ENCODE assay signal across 22 cellular contexts in the genomic region with DNA sequence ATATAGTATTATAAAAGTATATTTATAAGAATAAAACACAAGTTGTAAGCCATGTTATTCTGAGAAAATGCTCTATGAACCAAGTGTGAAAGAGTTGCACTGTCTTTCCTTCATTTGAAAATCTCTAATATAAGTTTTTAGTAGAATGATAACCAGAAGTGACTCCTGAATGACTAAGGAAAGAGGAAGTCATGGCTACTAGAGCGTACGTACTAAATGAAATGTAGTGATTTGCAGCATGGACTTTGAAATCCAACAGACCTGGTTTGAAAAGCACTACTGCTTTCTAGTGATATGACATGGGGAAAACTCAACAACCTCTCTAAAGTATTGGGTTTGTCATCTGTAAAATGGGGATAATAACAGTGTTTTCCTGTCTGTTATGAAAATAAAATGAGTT.
"Had no signal": no experiment of that assay in that cellular context is flagged by ENCODE, and none has a peak within 500 bp of the region (broad histone marks: within the 10 kb centered on the region; RNA-seq: fewer than 3 reads in every experiment).

No MANE protein-coding gene starts in this region.

- H3K27me3 Mint-ChIP-seq: progenitor cell of endocrine pancreas had no signal

- H3K4me1 Mint-ChIP-seq: activated naive CD8-positive, alpha-beta T cell treated with anti-CD3 and anti-CD28 coated beads, Interleukin-2, amount 10 ng/mL, durations not matched to agents 7 days and 5 days had no signal

- H3K4me3 Mint-ChIP-seq: activated CD4-positive, alpha-beta memory T cell treated with anti-CD3 and anti-CD28 coated beads for 36 hours; activated naive CD8-positive, alpha-beta T cell treated with anti-CD3 and anti-CD28 coated beads, Interleukin-2, amount 10 ng/mL, durations not matched to agents 7 days and 5 days; brain; neural crest cell; T-helper 1 cell treated with Interleukin-12 subunit alpha and Interleukin-12 subunit beta and Interleukin-4 antibody, amounts not matched to agents 30 μg/mL and 1 μg/mL, for 36 hours had no signal

- H3K36me3 Mint-ChIP-seq: activated CD4-positive, alpha-beta memory T cell treated with anti-CD3 and anti-CD28 coated beads for 36 hours; activated naive CD8-positive, alpha-beta T cell treated with anti-CD3 and anti-CD28 coated beads, Interleukin-2, amount 10 ng/mL, durations not matched to agents 7 days and 5 days; brain had no signal

- H3K9me3 Mint-ChIP-seq: activated CD4-positive, alpha-beta memory T cell treated with anti-CD3 and anti-CD28 coated beads for 36 hours; activated naive CD8-positive, alpha-beta T cell treated with anti-CD3 and anti-CD28 coated beads, Interleukin-2, amount 10 ng/mL, durations not matched to agents 7 days and 5 days; neural crest cell; T-helper 1 cell treated with Interleukin-12 subunit alpha and Interleukin-12 subunit beta and Interleukin-4 antibody, amounts not matched to agents 30 μg/mL and 1 μg/mL, for 36 hours had no signal

- H3K27ac Mint-ChIP-seq: activated CD4-positive, alpha-beta memory T cell treated with anti-CD3 and anti-CD28 coated beads for 36 hours; activated naive CD8-positive, alpha-beta T cell treated with anti-CD3 and anti-CD28 coated beads, Interleukin-2, amount 10 ng/mL, durations not matched to agents 7 days and 5 days; brain; progenitor cell of endocrine pancreas; T-helper 1 cell treated with Interleukin-12 subunit alpha and Interleukin-12 subunit beta and Interleukin-4 antibody, amounts not matched to agents 30 μg/mL and 1 μg/mL, for 36 hours had no signal

- DNase-seq: activated CD4-positive, alpha-beta memory T cell treated with anti-CD3 and anti-CD28 coated beads for 36 hours; activated naive CD4-positive, alpha-beta T cell; activated naive CD8-positive, alpha-beta T cell treated with anti-CD3 and anti-CD28 coated beads, Interleukin-2, amount 10 ng/mL, durations not matched to agents 7 days and 5 days; activated T-cell treated with anti-CD3 and anti-CD28 coated beads for 4 hours; amygdala; central memory CD4-positive, alpha-beta T cell; effector CD4-positive, alpha-beta T cell; head of caudate nucleus; midbrain; stimulated activated CD4-positive, alpha-beta T cell treated with anti-CD3 and anti-CD28 coated beads, Interleukin-12 subunit alpha, Interleukin-12 subunit beta, amount 100 ng/mL, for 4 hours; stimulated activated CD4-positive, alpha-beta T cell treated with anti-CD3 and anti-CD28 coated beads, Interleukin-1b, Interleukin-23, amount 100 ng/mL, for 48 hours; stimulated activated CD8-positive, alpha-beta memory T cell treated with anti-CD3 and anti-CD28 coated beads, Interleukin-4, amount 100 ng/mL, for 48 hours; stimulated activated naive CD8-positive, alpha-beta T cell treated with anti-CD3 and anti-CD28 coated beads, Interleukin-15, Interleukin-2, amounts not matched to agents 100 U/mL and 50 U/mL, for 24 hours; substantia nigra; WERI-Rb-1 had no signal

- ATAC-seq: stimulated activated naive CD8-positive, alpha-beta T cell treated with anti-CD3 and anti-CD28 coated beads, Interleukin-15, Interleukin-2, amounts not matched to agents 100 U/mL and 50 U/mL, for 24 hours had no signal

- FAIRE-seq: frontal cortex, keratinocyte, urothelium cell line had no signal
